ENCODE assay signal across 2 cellular contexts in genomic region chr2:44233450-44234128, GRCh38.
TF ChIP-seq lines count a peak whose summit lies in the region.

No MANE protein-coding gene starts in this region.

TF ChIP-seq in IMR-90, 13 proteins besides CTCF, POLR2A, EP300 and RAD21:
- peak; percentile 20; the same call in 1 of the 2 replicates for TF ChIP-seq CEBPB (IDR thresholded peaks at IDR 0.05; ENCODE audit: low read depth, low read length)
- TF ChIP-seq SMC3 (IDR thresholded peaks at IDR 0.05; ENCODE audit: low read depth, low read length) = no peak
- no peak for TF ChIP-seq BHLHE40 (IDR thresholded peaks at IDR 0.05; ENCODE audit: low read depth, low read length)
- TF ChIP-seq FOS (IDR thresholded peaks at IDR 0.05; ENCODE audit: low read depth, low read length) = peak; percentile 85; the same call in 1 of the 2 replicates

TF ChIP-seq in K562, 482 proteins besides CTCF, POLR2A, EP300 and RAD21:
- TF ChIP-seq CLOCK (CRISPR knock-in tag; IDR thresholded peaks at IDR 0.05; ENCODE audit: borderline replicate concordance) (no peak), PML (IDR thresholded peaks at IDR 0.05; ENCODE audit: low read length) (no peak), ZFP1 (CRISPR knock-in tag; IDR thresholded peaks at IDR 0.05) (no peak), BDP1 (IDR thresholded peaks at IDR 0.05; ENCODE audit: insufficient read depth, insufficient read length) (no peak), ATF3 (IDR thresholded peaks at IDR 0.05) (peak; percentile 47), ATF3 (CRISPR knock-in tag; conservative IDR thresholded peaks at IDR 0.05) (no peak), BRF2 (IDR thresholded peaks at IDR 0.05; ENCODE audit: borderline replicate concordance, insufficient read depth, insufficient read length) (no peak)
